27 cellular contexts compared by ENCODE assay signal in genomic region chr15:100430381-100430780, GRCh38.
"Had no signal": no experiment of that assay in that cellular context is flagged by ENCODE, and none has a peak within 500 bp of the region (broad histone marks: within the 10 kb centered on the region; RNA-seq: fewer than 3 reads in every experiment).

No MANE protein-coding gene starts in this region.

- H3K36me3 Mint-ChIP-seq: activated naive CD4-positive, alpha-beta T cell treated with anti-CD3 and anti-CD28 coated beads, Interleukin-2, amount 10 ng/mL, durations not matched to agents 7 days and 5 days; activated naive CD8-positive, alpha-beta T cell treated with anti-CD3 and anti-CD28 coated beads, Interleukin-2, amount 10 ng/mL, durations not matched to agents 7 days and 5 days had no signal

- H3K36me3 ChIP-seq: ascending aorta, brain microvascular endothelial cell, gastrocnemius medialis, heart left ventricle had no signal

- H3K4me3 ChIP-seq: ascending aorta, coronary artery, dorsolateral prefrontal cortex, gastrocnemius medialis, heart left ventricle had no signal

- H3K4me1 ChIP-seq: ascending aorta, heart left ventricle had no signal

- H3K4me1 Mint-ChIP-seq: activated CD4-positive, alpha-beta memory T cell treated with anti-CD3 and anti-CD28 coated beads, Interleukin-2, amount 10 ng/mL, durations not matched to agents 7 days and 5 days; activated CD4-positive, alpha-beta T cell treated with anti-CD3 and anti-CD28 coated beads for 36 hours; activated CD4-positive, alpha-beta T cell treated with anti-CD3 and anti-CD28 coated beads, Interleukin-2, amount 10 ng/mL, durations not matched to agents 24 days and 14 days; activated naive CD4-positive, alpha-beta T cell treated with anti-CD3 and anti-CD28 coated beads, Interleukin-2, amount 10 ng/mL, durations not matched to agents 7 days and 5 days; activated naive CD8-positive, alpha-beta T cell treated with anti-CD3 and anti-CD28 coated beads, Interleukin-2, amount 10 ng/mL, durations not matched to agents 7 days and 5 days; central memory CD8-positive, alpha-beta T cell; endodermal cell had no signal

- H3K4me3 Mint-ChIP-seq: activated CD4-positive, alpha-beta memory T cell treated with anti-CD3 and anti-CD28 coated beads, Interleukin-2, amount 10 ng/mL, durations not matched to agents 7 days and 5 days; activated CD4-positive, alpha-beta T cell treated with anti-CD3 and anti-CD28 coated beads for 36 hours; activated CD4-positive, alpha-beta T cell treated with anti-CD3 and anti-CD28 coated beads, Interleukin-2, amount 10 ng/mL, durations not matched to agents 24 days and 14 days; activated naive CD4-positive, alpha-beta T cell treated with anti-CD3 and anti-CD28 coated beads, Interleukin-2, amount 10 ng/mL, durations not matched to agents 7 days and 5 days; activated naive CD8-positive, alpha-beta T cell treated with anti-CD3 and anti-CD28 coated beads, Interleukin-2, amount 10 ng/mL, durations not matched to agents 7 days and 5 days; activated T-cell treated with anti-CD3 and anti-CD28 coated beads, Interleukin-2, amount 50 U/mL, for 24 hours; activated T-cell treated with anti-CD3 and anti-CD28 coated beads, Interleukin-2, amount 50 U/mL, for 72 hours; central memory CD8-positive, alpha-beta T cell; dendritic cell treated with granulocyte-macrophage colony-stimulating factor and Interleukin-4, amounts not matched to agents 40 ng/mL and 50 ng/mL, for 4 days; endodermal cell had no signal

- H3K27ac Mint-ChIP-seq: activated CD4-positive, alpha-beta memory T cell treated with anti-CD3 and anti-CD28 coated beads, Interleukin-2, amount 10 ng/mL, durations not matched to agents 7 days and 5 days; activated CD4-positive, alpha-beta T cell treated with anti-CD3 and anti-CD28 coated beads for 36 hours; activated CD4-positive, alpha-beta T cell treated with anti-CD3 and anti-CD28 coated beads, Interleukin-2, amount 10 ng/mL, durations not matched to agents 24 days and 14 days; activated naive CD4-positive, alpha-beta T cell treated with anti-CD3 and anti-CD28 coated beads, Interleukin-2, amount 10 ng/mL, durations not matched to agents 7 days and 5 days; activated naive CD4-positive, alpha-beta T cell treated with anti-CD3 and anti-CD28 coated beads, Interleukin-2, amount 50 U/mL, for 72 hours; activated naive CD8-positive, alpha-beta T cell treated with anti-CD3 and anti-CD28 coated beads, Interleukin-2, amount 10 ng/mL, durations not matched to agents 7 days and 5 days; activated T-cell treated with anti-CD3 and anti-CD28 coated beads, Interleukin-2, amount 50 U/mL, for 24 hours; dendritic cell treated with granulocyte-macrophage colony-stimulating factor and Interleukin-4, amounts not matched to agents 40 ng/mL and 50 ng/mL, for 4 days; endodermal cell had no signal

- H3K9me3 ChIP-seq: gastrocnemius medialis had no signal

- DNase-seq: activated CD4-positive, alpha-beta memory T cell treated with anti-CD3 and anti-CD28 coated beads, Interleukin-2, amount 10 ng/mL, durations not matched to agents 7 days and 5 days; activated CD4-positive, alpha-beta T cell treated with anti-CD3 and anti-CD28 coated beads for 36 hours; activated CD4-positive, alpha-beta T cell treated with anti-CD3 and anti-CD28 coated beads, Interleukin-2, amount 10 ng/mL, durations not matched to agents 24 days and 14 days; activated CD4-positive, CD25-positive, alpha-beta regulatory T cell; activated CD4-positive, CD25-positive, alpha-beta regulatory T cell treated with anti-CD3 and anti-CD28 coated beads, Interleukin-2, amount 50 U/mL, for 72 hours; activated CD8-positive, alpha-beta memory T cell treated with anti-CD3 and anti-CD28 coated beads, Interleukin-2, amount 50 U/mL, for 48 hours; activated gamma-delta T cell; activated naive CD4-positive, alpha-beta T cell; activated naive CD4-positive, alpha-beta T cell treated with anti-CD3 and anti-CD28 coated beads, Interleukin-2, amount 10 ng/mL, durations not matched to agents 7 days and 5 days; activated naive CD8-positive, alpha-beta T cell treated with anti-CD3 and anti-CD28 coated beads, Interleukin-2, amount 10 ng/mL, durations not matched to agents 7 days and 5 days; activated T-cell treated with anti-CD3 and anti-CD28 coated beads for 4 hours; activated T-cell treated with anti-CD3 and anti-CD28 coated beads, Interleukin-2, amount 50 U/mL, for 24 hours; activated T-cell treated with anti-CD3 and anti-CD28 coated beads, Interleukin-2, amount 50 U/mL, for 72 hours; brain microvascular endothelial cell; dorsolateral prefrontal cortex; effector memory CD4-positive, alpha-beta T cell; endodermal cell; foreskin fibroblast; gastrocnemius medialis; glutamatergic neuron; heart left ventricle; T-helper 2 cell had no signal

- H3K27me3 ChIP-seq: ascending aorta, brain microvascular endothelial cell, dorsolateral prefrontal cortex, gastrocnemius medialis, heart left ventricle had no signal

- H3K27me3 Mint-ChIP-seq: activated CD4-positive, alpha-beta memory T cell treated with anti-CD3 and anti-CD28 coated beads, Interleukin-2, amount 10 ng/mL, durations not matched to agents 7 days and 5 days; activated CD4-positive, alpha-beta T cell treated with anti-CD3 and anti-CD28 coated beads for 36 hours; activated naive CD4-positive, alpha-beta T cell treated with anti-CD3 and anti-CD28 coated beads, Interleukin-2, amount 10 ng/mL, durations not matched to agents 7 days and 5 days; activated naive CD8-positive, alpha-beta T cell treated with anti-CD3 and anti-CD28 coated beads, Interleukin-2, amount 10 ng/mL, durations not matched to agents 7 days and 5 days; activated T-cell treated with anti-CD3 and anti-CD28 coated beads, Interleukin-2, amount 50 U/mL, for 24 hours; central memory CD8-positive, alpha-beta T cell had no signal

- H3K27ac ChIP-seq: ascending aorta, brain microvascular endothelial cell, coronary artery, dorsolateral prefrontal cortex, gastrocnemius medialis, heart left ventricle had no signal

- H3K9me3 Mint-ChIP-seq: activated CD4-positive, alpha-beta memory T cell treated with anti-CD3 and anti-CD28 coated beads, Interleukin-2, amount 10 ng/mL, durations not matched to agents 7 days and 5 days; activated naive CD4-positive, alpha-beta T cell treated with anti-CD3 and anti-CD28 coated beads, Interleukin-2, amount 50 U/mL, for 72 hours; activated naive CD8-positive, alpha-beta T cell treated with anti-CD3 and anti-CD28 coated beads, Interleukin-2, amount 10 ng/mL, durations not matched to agents 7 days and 5 days; activated T-cell treated with anti-CD3 and anti-CD28 coated beads, Interleukin-2, amount 50 U/mL, for 72 hours; central memory CD8-positive, alpha-beta T cell had no signal
